In genomic region chr5:172868924-172869565, GRCh38 we compare ENCODE assay signal across 8 cellular contexts. TPM values are rescaled to one million over a fixed set of nuclear protein-coding genes. Genes with fewer than 3 reads are reported as not detected.
DNase-seq lines count a peak whose midpoint lies in the region; ATAC-seq, FAIRE-seq and TF ChIP-seq lines count a peak whose summit lies in the region.

No MANE protein-coding gene starts in this region.

- H3K27ac ChIP-seq in GM12878 (ENCODE audit: control insufficient read depth, insufficient read depth) (no peak overlapping the region), WERI-Rb-1 (no peak overlapping the region)
- no peak overlapping the region for H3K27ac ChIP-seq in CD4-positive, alpha-beta memory T cell (ENCODE audit: low read depth, low read length)

- H3K9me3 ChIP-seq in GM12878 (replicated peaks; ENCODE audit: control insufficient read depth, insufficient read depth, low read length) = no peaks in the 10 kb centered on the region
- H3K9me3 ChIP-seq in CD4-positive, alpha-beta memory T cell (ENCODE audit: control insufficient read depth in 1 of 2, low read length in 2 of 2) = no peaks in the 10 kb centered on the region
- no peaks in the 10 kb centered on the region for H3K9me3 ChIP-seq in WERI-Rb-1 (ENCODE audit: severe bottlenecking)

- peaks cover 0 to 4% of the 10 kb centered on the region in 2 experiments; a peak in 1 of 4 replicates for H3K36me3 ChIP-seq in GM12878 (ENCODE audit: control insufficient read depth in 2 of 2, insufficient read depth in 2 of 2, low read length in 1 of 2)
- H3K36me3 ChIP-seq in CD4-positive, alpha-beta memory T cell (ENCODE audit: insufficient read depth, low read length) = peaks cover 3% of the 10 kb centered on the region
- H3K36me3 ChIP-seq in WERI-Rb-1 = no peaks in the 10 kb centered on the region

- intact Hi-C loops in GM12878 (cut with micrococcal nuclease; ENCODE audit: unreplicated experiment) = no loop called here
- intact Hi-C loops in CD4-positive, alpha-beta memory T cell (cut with micrococcal nuclease) = no loop called here

- BruUV-seq in GM12878 (replicated peaks; lab: Mats Ljungman, UMichigan) = no TSS peak

- no peak overlapping the region for H3K4me2 ChIP-seq in GM12878 (ENCODE audit: control insufficient read depth, insufficient read depth)

- no peaks in the 10 kb centered on the region for H3K27me3 ChIP-seq in GM12878 (replicated peaks in 1 of 2; ENCODE audit: control insufficient read depth in 2 of 2, insufficient read depth in 2 of 2, low read length in 1 of 2)
- H3K27me3 ChIP-seq in CD4-positive, alpha-beta memory T cell (ENCODE audit: insufficient read depth, low read length) = no peaks in the 10 kb centered on the region
- H3K27me3 ChIP-seq in WERI-Rb-1 (ENCODE audit: insufficient read depth, low read depth, severe bottlenecking) = no peaks in the 10 kb centered on the region

- RAD21 ChIA-PET in GM12878 (lab: Charles Lee; ENCODE audit: unreplicated experiment) = no interaction called here

- CTCF ChIA-PET in GM12878 (lab: Yijun Ruan, JAX) = no interaction called here
- CTCF ChIA-PET in CD4-positive, alpha-beta memory T cell (lab: Charles Lee; ENCODE audit: partially characterized antibody) = interaction anchor here (1.0 kb wide), 1 partner anchor 152 kb away, joined by 4 read pairs; no protein-coding TSS in a partner anchor

- TF ChIP-seq RAD21 in GM12878 (IDR thresholded peaks at IDR 0.05; ENCODE audit: insufficient read depth, low read depth, low read length) = no peak

- no peak overlapping the region for H3K4me3 Mint-ChIP-seq in stimulated activated naive B cell treated with anti-CD40 and anti-IgM and Interleukin-4, amounts not matched to agents 10 μg/mL and 1 μg/mL and 100 μg/mL, for 72 hours
- no peak overlapping the region for H3K4me3 Mint-ChIP-seq in CD4-positive, alpha-beta memory T cell

- peaks cover 18 to 35% of the 10 kb centered on the region in 2 donors for H3K4me1 Mint-ChIP-seq in stimulated activated naive B cell treated with anti-CD40 and anti-IgM and Interleukin-4, amounts not matched to agents 10 μg/mL and 1 μg/mL and 100 μg/mL, for 72 hours
- peaks cover 9 to 22% (median 13%) of the 10 kb centered on the region in 4 donors for H3K4me1 Mint-ChIP-seq in CD4-positive, alpha-beta memory T cell

- H3K9ac ChIP-seq in GM12878 (ENCODE audit: control insufficient read depth, insufficient read depth, low read length) = no peak overlapping the region

- in situ Hi-C loops in GM12878 (cut with MboI) = no loop called here

- 0 out of 3 replicates have a peak, but pooled peaks have one; percentile 20 for ATAC-seq in GM12878
- ATAC-seq in stimulated activated naive B cell treated with anti-CD40 and anti-IgM and Interleukin-4, amounts not matched to agents 10 μg/mL and 1 μg/mL and 100 μg/mL, for 72 hours (replicated peaks) = peak in 1 of 2 donors; percentile 3

- no peak for TF ChIP-seq POLR2A in GM12878 (IDR thresholded peaks at IDR 0.05; ENCODE audit: low read depth, low read length)

- peak; percentile 66 for DNase-seq in H4 (ENCODE audit: low spot score)
- DNase-seq in GM12878 (ENCODE audit: low read depth, low spot score) = no peak
- DNase-seq in iris pigment epithelial cell (ENCODE audit: low read depth) = peak; percentile 94
- DNase-seq in stimulated activated naive B cell treated with anti-CD40 and anti-IgM and Interleukin-4, amounts not matched to agents 10 μg/mL and 1 μg/mL and 100 μg/mL, for 72 hours = no peak
- no peak for DNase-seq in NK-92 treated with Interleukin-12 subunit alpha and Interleukin-12 subunit beta, amount 100 ng/mL, for 24 hours (lab: John Stamatoyannopoulos, UW)
- DNase-seq in SK-N-DZ (ENCODE audit: low spot score) = no peak
- no peak for DNase-seq in CD4-positive, alpha-beta memory T cell
- DNase-seq in WERI-Rb-1 = no peak

- no peak for FAIRE-seq in GM12878 (lab: Jason Lieb, UNC)

- POLR2A ChIA-PET in GM12878 (lab: Charles Lee) = no interaction called here
- POLR2A ChIA-PET in CD4-positive, alpha-beta memory T cell (lab: Charles Lee; ENCODE audit: partially characterized antibody) = interaction anchor here (1.0 to 2.7 kb wide), 3 partner anchors 92 to 104 kb away, joined by 3 to 9 read pairs (median 6); partner anchors contain the start of gene DUSP1

- WGBS in GM12878 (ENCODE audit: insufficient coverage, insufficient replicate concordance, low lambda C conversion rate, missing lambda C conversion rate) = 79% methylated on average over 10 of the region's 10 CpGs

- H3K36me3 Mint-ChIP-seq in stimulated activated naive B cell treated with anti-CD40 and anti-IgM and Interleukin-4, amounts not matched to agents 10 μg/mL and 1 μg/mL and 100 μg/mL, for 72 hours = peaks cover 10 to 20% of the 10 kb centered on the region in 2 donors
- H3K36me3 Mint-ChIP-seq in CD4-positive, alpha-beta memory T cell = no peaks in the 10 kb centered on the region

- SMC1A ChIA-PET in GM12878 (lab: Charles Lee; ENCODE audit: uncharacterized antibody, unreplicated experiment) = interaction anchor here (1.1 kb wide), 1 partner anchor 17 kb away, joined by 3 read pairs; no protein-coding TSS in a partner anchor

- peaks cover 3% of the 10 kb centered on the region; the same call in 1 of the 2 replicates for H3K4me1 ChIP-seq in GM12878 (ENCODE audit: control insufficient read depth, insufficient read depth, low read length)
- peaks cover 4% of the 10 kb centered on the region for H3K4me1 ChIP-seq in CD4-positive, alpha-beta memory T cell (ENCODE audit: insufficient read depth, low read length)

- no peak overlapping the region for H2AFZ ChIP-seq in GM12878 (ENCODE audit: control insufficient read depth, low read depth, low read length)

- H3K4me3 ChIP-seq in GM12878 = no peak overlapping the region
- no peak overlapping the region for H3K4me3 ChIP-seq in CD4-positive, alpha-beta memory T cell (ENCODE audit: low read length in 2 of 2)
- no peak overlapping the region for H3K4me3 ChIP-seq in WERI-Rb-1 (ENCODE audit: low read depth, low read length)

- peak overlapping the region; percentile 57 for H3K27ac Mint-ChIP-seq in stimulated activated naive B cell treated with anti-CD40 and anti-IgM and Interleukin-4, amounts not matched to agents 10 μg/mL and 1 μg/mL and 100 μg/mL, for 72 hours
- H3K27ac Mint-ChIP-seq in CD4-positive, alpha-beta memory T cell = no peak overlapping the region

- H3K27me3 Mint-ChIP-seq in stimulated activated naive B cell treated with anti-CD40 and anti-IgM and Interleukin-4, amounts not matched to agents 10 μg/mL and 1 μg/mL and 100 μg/mL, for 72 hours = no peaks in the 10 kb centered on the region
- no peaks in the 10 kb centered on the region for H3K27me3 Mint-ChIP-seq in CD4-positive, alpha-beta memory T cell

- TF ChIP-seq EP300 in GM12878 (IDR thresholded peaks at IDR 0.05; ENCODE audit: borderline replicate concordance in 1 of 2, control insufficient read depth in 1 of 2, low read depth in 2 of 2, low read length in 2 of 2) = no peak

- peaks cover 3% of the 10 kb centered on the region; the same call in 1 of the 2 replicates for H4K20me1 ChIP-seq in GM12878 (ENCODE audit: control insufficient read depth, insufficient read depth)

- H3K79me2 ChIP-seq in GM12878 (ENCODE audit: control insufficient read depth, insufficient read depth, low read length) = peaks cover 5% of the 10 kb centered on the region

- TF ChIP-seq CTCF in GM12878 (IDR thresholded peaks at IDR 0.05 in 2 of 3, conservative IDR thresholded peaks at IDR 0.05 in 1 of 3; ENCODE audit: control insufficient read depth in 2 of 3, extremely low read depth in 1 of 3, insufficient read depth in 1 of 3, low read depth in 3 of 3, low read length in 3 of 3) = no peak
- no peak for TF ChIP-seq CTCF in WERI-Rb-1 (IDR thresholded peaks at IDR 0.05; ENCODE audit: low read depth, low read length)

- H3K9me3 Mint-ChIP-seq in stimulated activated naive B cell treated with anti-CD40 and anti-IgM and Interleukin-4, amounts not matched to agents 10 μg/mL and 1 μg/mL and 100 μg/mL, for 72 hours = no peaks in the 10 kb centered on the region
- H3K9me3 Mint-ChIP-seq in CD4-positive, alpha-beta memory T cell = no peaks in the 10 kb centered on the region

TF ChIP-seq in GM12878, 131 proteins besides CTCF, POLR2A, EP300 and RAD21 (continues in another document):
- TF ChIP-seq, protein P1, sequence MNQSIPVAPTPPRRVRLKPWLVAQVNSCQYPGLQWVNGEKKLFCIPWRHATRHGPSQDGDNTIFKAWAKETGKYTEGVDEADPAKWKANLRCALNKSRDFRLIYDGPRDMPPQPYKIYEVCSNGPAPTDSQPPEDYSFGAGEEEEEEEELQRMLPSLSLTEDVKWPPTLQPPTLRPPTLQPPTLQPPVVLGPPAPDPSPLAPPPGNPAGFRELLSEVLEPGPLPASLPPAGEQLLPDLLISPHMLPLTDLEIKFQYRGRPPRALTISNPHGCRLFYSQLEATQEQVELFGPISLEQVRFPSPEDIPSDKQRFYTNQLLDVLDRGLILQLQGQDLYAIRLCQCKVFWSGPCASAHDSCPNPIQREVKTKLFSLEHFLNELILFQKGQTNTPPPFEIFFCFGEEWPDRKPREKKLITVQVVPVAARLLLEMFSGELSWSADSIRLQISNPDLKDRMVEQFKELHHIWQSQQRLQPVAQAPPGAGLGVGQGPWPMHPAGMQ (IDR thresholded peaks at IDR 0.05; ENCODE audit: borderline replicate concordance) = no peak

RNA-seq across cellular contexts. Expression of gene ERGIC1, which starts 35.0 kb away (rescaled TPM):
- total RNA-seq in H4 (2014; rRNA removed; shearing (Covaris generic)) = 72.3 and 86.2 TPM in 2 replicates
- 247 and 251 TPM in 2 replicates for total RNA-seq in GM12878 (2013; cell fraction: nucleolus; rRNA removed)
- total RNA-seq in GM12878 (2014; rRNA removed) = 77.0 and 86.2 TPM in 2 replicates
- 70.6 and 71.3 TPM in 2 replicates for total RNA-seq in GM12878 (2014; rRNA removed; fragmentation: Illumina TruSeq; extraction: Trizol)
- 90.0 and 97.6 TPM in 2 replicates for total RNA-seq in GM12878 (2021)
- 45.2 TPM for polyA plus RNA-seq in GM12878 (2011; ENCODE audit: low read depth)
- 56.1 and 81.2 TPM in 2 replicates for polyA plus RNA-seq in GM12878 (2011; rRNA removed)
- 110 and 117 TPM in 2 replicates for polyA plus RNA-seq in GM12878 (2011; cell fraction: cytosol; rRNA removed)
- 70.5 and 84.8 TPM in 2 replicates for polyA plus RNA-seq in GM12878 (2011; cell fraction: nucleus; rRNA removed)
- polyA plus RNA-seq in GM12878 (2012) = 72.6 and 77.3 TPM in 2 replicates
- 78.1 and 104 TPM in 2 replicates for polyA plus RNA-seq in GM12878 (2014; fragmentation: Illumina TruSeq; extraction: Trizol)
- polyA plus RNA-seq in GM12878 (2014; fragmentation: Nextera tagmentation; extraction: Ambion mirVana) = 10 to 100 TPM in 1 of 2 experiments, 1 to 10 TPM in 1; 8.8 to 21.0 TPM
- polyA plus RNA-seq in GM12878 (2014; rRNA removed) = 88.7 and 88.8 TPM in 2 replicates
- polyA plus RNA-seq in GM12878 (2016; fragmentation: Nextera tagmentation; extraction: Ambion mirVana) = 10 to 100 TPM; 26.3 to 28.6 TPM
- 136 and 155 TPM in 2 replicates for polyA minus RNA-seq in GM12878 (2011; rRNA and poly(A)+ RNA removed)
- 30.7 and 37.3 TPM in 2 replicates for polyA minus RNA-seq in GM12878 (2011; cell fraction: cytosol; rRNA and poly(A)+ RNA removed)
- polyA minus RNA-seq in GM12878 (2011; cell fraction: nucleus; rRNA and poly(A)+ RNA removed) = 28.8 and 59.6 TPM in 2 replicates
- polyA plus RNA-seq in SK-N-DZ (2014; cell fraction: cytosol; rRNA removed) = 114 and 117 TPM in 2 replicates
- polyA plus RNA-seq in SK-N-DZ (2014; cell fraction: nucleus; rRNA removed) = 53.9 and 54.7 TPM in 2 replicates
- 10 to 100 TPM; 45.8 to 51.0 TPM for total RNA-seq in CD4-positive, alpha-beta memory T cell
- 10 to 100 TPM; 10.6 to 18.8 TPM for polyA plus RNA-seq in CD4-positive, alpha-beta memory T cell

Comparison
In these comparisons a context has a peak if more than half of its experiments do, and no peak if none do; other contexts are left out.
1. DNase-seq: peak in H4 (single experiment) and iris pigment epithelial cell (single experiment); none in GM12878 (single experiment), stimulated activated naive B cell treated with anti-CD40 and anti-IgM and Interleukin-4, amounts not matched to agents 10 μg/mL and 1 μg/mL and 100 μg/mL, for 72 hours (single experiment), NK-92 treated with Interleukin-12 subunit alpha and Interleukin-12 subunit beta, amount 100 ng/mL, for 24 hours (single experiment), SK-N-DZ (single experiment), CD4-positive, alpha-beta memory T cell (0 of 5) and WERI-Rb-1 (single experiment).